Comparison of ENCODE assay signal across 21 cellular contexts in the genomic region with DNA sequence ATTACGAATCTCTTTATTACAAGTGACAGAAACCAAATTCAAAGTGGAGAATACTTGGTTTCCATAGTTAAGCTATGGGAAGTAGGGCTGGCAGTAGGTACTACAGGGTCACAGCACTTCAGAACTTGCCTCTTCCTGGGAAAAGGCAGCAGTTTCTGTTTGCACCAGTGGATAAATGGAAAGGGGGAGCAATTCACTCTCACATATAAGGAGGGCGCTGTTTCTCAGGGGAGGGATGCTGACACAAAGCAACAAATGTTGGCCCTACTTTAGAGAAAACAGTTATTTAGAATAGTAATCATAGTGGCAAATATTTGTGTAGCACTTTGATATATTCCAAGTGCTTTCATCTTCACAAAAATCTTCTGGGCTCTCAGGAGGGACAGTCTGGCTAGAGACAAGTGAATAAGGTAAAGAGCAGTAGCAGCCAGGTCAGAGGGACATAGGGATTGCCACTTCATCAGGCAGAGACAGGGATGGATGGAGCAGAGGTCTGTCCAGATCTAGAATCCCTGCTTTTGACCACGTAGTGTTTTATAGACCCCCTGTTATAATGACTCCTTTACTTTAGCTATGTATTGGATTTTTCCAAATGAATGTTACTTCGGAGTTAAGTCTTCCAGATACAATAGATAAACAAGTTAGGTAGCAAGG.
DNase-seq lines count a peak whose midpoint lies in the region; ATAC-seq and TF ChIP-seq lines count a peak whose summit lies in the region.
"Had no signal": no experiment of that assay in that cellular context is flagged by ENCODE, and none has a peak within 500 bp of the region (broad histone marks: within the 10 kb centered on the region; RNA-seq: fewer than 3 reads in every experiment).

No MANE protein-coding gene starts in this region.

- no peak overlapping the region for H3K23ac ChIP-seq in H9 (ENCODE audit: insufficient read length, low read depth, low read length)

- H3K79me2 ChIP-seq in H9 (ENCODE audit: insufficient read depth, low read length) = no peaks in the 10 kb centered on the region
- no peaks in the 10 kb centered on the region for H3K79me2 ChIP-seq in neural progenitor cell (ENCODE audit: low read depth)

- H2AK5ac ChIP-seq in H9 (ENCODE audit: insufficient read length, low read length) = no peak overlapping the region

- H3K4ac ChIP-seq in H9 (ENCODE audit: low read depth, low read length) = no peak overlapping the region

- no peak overlapping the region for H2BK120ac ChIP-seq in H9 (ENCODE audit: low read depth, low read length, poor library complexity, severe bottlenecking)

- H3K4me1 Mint-ChIP-seq in H9 = peaks cover 9 to 10% of the 10 kb centered on the region in 2 experiments
- peaks cover 32% of the 10 kb centered on the region for H3K4me1 Mint-ChIP-seq in WTC11
- no peaks in the 10 kb centered on the region for H3K4me1 Mint-ChIP-seq in neural progenitor cell
- H3K4me1 Mint-ChIP-seq in stimulated activated effector memory CD8-positive, alpha-beta T cell treated with anti-CD3 and anti-CD28 coated beads, Interleukin-12 subunit alpha, Interleukin-12 subunit beta, amount 100 ng/mL, for 72 hours = peaks cover 23% of the 10 kb centered on the region
- H3K4me1 Mint-ChIP-seq: B cell, CD14-positive monocyte had no signal

- ATAC-seq in WTC11 = peak; percentile 90
- ATAC-seq in left ventricle myocardium superior = no peak
- ATAC-seq in stimulated activated effector memory CD8-positive, alpha-beta T cell treated with anti-CD3 and anti-CD28 coated beads, Interleukin-12 subunit alpha, Interleukin-12 subunit beta, amount 100 ng/mL, for 72 hours = no peak
- ATAC-seq: A549, GM12878, Right ventricle myocardium inferior had no signal

- no peak overlapping the region for H3K56ac ChIP-seq in H9 (ENCODE audit: insufficient read length, low read depth, low read length)

- H3K4me3 ChIP-seq in iPS DF 6.9 (ENCODE audit: low read length) (no peak overlapping the region), neural progenitor cell (no peak overlapping the region)
- H3K4me3 ChIP-seq: A549, GM12878, SJSA1 had no signal

- no peaks in the 10 kb centered on the region for H3F3A ChIP-seq in neural progenitor cell (ENCODE audit: low read depth)

- H3K27ac Mint-ChIP-seq in H9 (no peak overlapping the region; a peak in 1 of 7 replicates), WTC11 (peak overlapping the region; percentile 73; the same call in 1 of the 2 replicates), neural progenitor cell (no peak overlapping the region)
- H3K27ac Mint-ChIP-seq in stimulated activated effector memory CD8-positive, alpha-beta T cell treated with anti-CD3 and anti-CD28 coated beads, Interleukin-12 subunit alpha, Interleukin-12 subunit beta, amount 100 ng/mL, for 72 hours = no peak overlapping the region
- H3K27ac Mint-ChIP-seq: B cell, CD14-positive monocyte had no signal

- H3K4me2 ChIP-seq in H9 (ENCODE audit: insufficient read depth, insufficient read length, low read length) = no peak overlapping the region
- no peak overlapping the region for H3K4me2 ChIP-seq in neural progenitor cell
- H3K4me2 ChIP-seq: A549 had no signal

- no peak overlapping the region for H2BK15ac ChIP-seq in H9 (ENCODE audit: low read depth, low read length)

- H4K8ac ChIP-seq in H9 (replicated peaks; ENCODE audit: insufficient read length, low read depth, low read length) = no peak overlapping the region

- H2BK5ac ChIP-seq in H9 (ENCODE audit: insufficient read length, low read length) = no peak overlapping the region

- H3K9ac ChIP-seq in H9 (ENCODE audit: extremely low read depth, insufficient read length, low read length) (no peak overlapping the region), neural progenitor cell (no peak overlapping the region)

- no CpG with 5 or more reads among the region's 4 CpGs for WGBS in H9 (ENCODE audit: extremely low coverage, insufficient read length, low lambda C conversion rate)
- no CpG with 5 or more reads among the region's 4 CpGs for WGBS in iPS DF 6.9 (ENCODE audit: insufficient coverage, insufficient read length)

- H2AFZ ChIP-seq in H9 (ENCODE audit: low read length) = no peak overlapping the region
- H2AFZ ChIP-seq in neural progenitor cell (replicated peaks) = no peak overlapping the region

- H3K23me2 ChIP-seq in H9 (ENCODE audit: insufficient read length, low read depth, low read length, poor library complexity, severe bottlenecking) = no peaks in the 10 kb centered on the region

- H3K9me3 Mint-ChIP-seq in H9 = peaks cover 4 to 5% of the 10 kb centered on the region in 2 experiments; a peak in 3 of 5 replicates
- peaks cover 16% of the 10 kb centered on the region for H3K9me3 Mint-ChIP-seq in WTC11
- H3K9me3 Mint-ChIP-seq in neural progenitor cell = no peaks in the 10 kb centered on the region
- H3K9me3 Mint-ChIP-seq in stimulated activated effector memory CD8-positive, alpha-beta T cell treated with anti-CD3 and anti-CD28 coated beads, Interleukin-12 subunit alpha, Interleukin-12 subunit beta, amount 100 ng/mL, for 72 hours = no peaks in the 10 kb centered on the region

- no peak overlapping the region for H3T11ph ChIP-seq in H9 (ENCODE audit: low read length)

- no peak overlapping the region for H4K5ac ChIP-seq in H9 (ENCODE audit: insufficient read length, low read depth, low read length)

- CTCF ChIA-PET in WTC11 (lab: Charles Lee) = interaction anchor here (0.6 kb wide), 1 partner anchor 143 kb away, joined by 4 read pairs; no protein-coding TSS in a partner anchor

- no peaks in the 10 kb centered on the region for H3K79me1 ChIP-seq in H9 (ENCODE audit: insufficient read depth, low read depth, low read length, poor library complexity, severe bottlenecking)

- H3K36me3 ChIP-seq in iPS DF 6.9 (ENCODE audit: control insufficient read depth, insufficient read depth, low read length) (no peaks in the 10 kb centered on the region), neural progenitor cell (no peaks in the 10 kb centered on the region)
- H3K36me3 ChIP-seq: SJSA1 had no signal

- H3K27me3 Mint-ChIP-seq in H9 (ENCODE audit: low read depth) (no peaks in the 10 kb centered on the region), WTC11 (ENCODE audit: low read depth) (no peaks in the 10 kb centered on the region), neural progenitor cell (ENCODE audit: insufficient read depth, low read depth) (no peaks in the 10 kb centered on the region)
- H3K27me3 Mint-ChIP-seq: B cell had no signal

- H3K4me3 Mint-ChIP-seq in H9 (no peak overlapping the region), WTC11 (no peak overlapping the region), neural progenitor cell (no peak overlapping the region)
- H3K4me3 Mint-ChIP-seq in stimulated activated effector memory CD8-positive, alpha-beta T cell treated with anti-CD3 and anti-CD28 coated beads, Interleukin-12 subunit alpha, Interleukin-12 subunit beta, amount 100 ng/mL, for 72 hours = no peak overlapping the region
- H3K4me3 Mint-ChIP-seq: B cell, CD14-positive monocyte had no signal

- H4K91ac ChIP-seq in H9 (ENCODE audit: insufficient read length, low read depth, low read length) = no peak overlapping the region

- POLR2A ChIA-PET in WTC11 (lab: Charles Lee) = no interaction called here

- peaks cover 2 to 5% (median 4%) of the 10 kb centered on the region in 3 experiments; a peak in 5 of 7 replicates for H3K36me3 Mint-ChIP-seq in H9 (ENCODE audit: insufficient read depth in 1 of 3, low read depth in 3 of 3)
- peaks cover 13% of the 10 kb centered on the region for H3K36me3 Mint-ChIP-seq in WTC11
- H3K36me3 Mint-ChIP-seq in neural progenitor cell = no peaks in the 10 kb centered on the region
- no peaks in the 10 kb centered on the region for H3K36me3 Mint-ChIP-seq in stimulated activated effector memory CD8-positive, alpha-beta T cell treated with anti-CD3 and anti-CD28 coated beads, Interleukin-12 subunit alpha, Interleukin-12 subunit beta, amount 100 ng/mL, for 72 hours
- H3K36me3 Mint-ChIP-seq: CD14-positive monocyte had no signal

- TF ChIP-seq CTCF in H9 (conservative IDR thresholded peaks at IDR 0.05) (peak; percentile 65), WTC11 (IDR thresholded peaks at IDR 0.05) (no peak), neural progenitor cell (IDR thresholded peaks at IDR 0.05) (peak; percentile 50)

- H3K4me1 ChIP-seq in H9 (ENCODE audit: insufficient read depth, low read length) = peaks cover 2% of the 10 kb centered on the region; the same call in 1 of the 2 replicates
- no peaks in the 10 kb centered on the region; the same call in 1 of the 2 replicates for H3K4me1 ChIP-seq in iPS DF 6.9 (ENCODE audit: control insufficient read depth, insufficient read depth, low read length)
- no peaks in the 10 kb centered on the region for H3K4me1 ChIP-seq in neural progenitor cell
- H3K4me1 ChIP-seq: A549, SJSA1 had no signal

- H3K27me3 ChIP-seq in H9 (ENCODE audit: insufficient read depth, low read length) = no peaks in the 10 kb centered on the region
- no peaks in the 10 kb centered on the region for H3K27me3 ChIP-seq in iPS DF 6.9 (ENCODE audit: control insufficient read depth, insufficient read depth, low read length)
- no peaks in the 10 kb centered on the region for H3K27me3 ChIP-seq in neural progenitor cell
- H3K27me3 ChIP-seq: SJSA1 had no signal

- intact Hi-C loops in left ventricle myocardium superior (cut with micrococcal nuclease) = no loop called here

- H3K18ac ChIP-seq in H9 (ENCODE audit: insufficient read length, low read depth, low read length) = no peak overlapping the region

- H3K27ac ChIP-seq in H9 (ENCODE audit: insufficient read length, low read depth, low read length) (no peak overlapping the region), iPS DF 6.9 (ENCODE audit: low read length) (no peak overlapping the region), neural progenitor cell (no peak overlapping the region)
- H3K27ac ChIP-seq: A549, SJSA1 had no signal

- DNase-seq in H9 (peak; percentile 45), WTC11 (ENCODE audit: low spot score) (peak; percentile 16), iPS DF 6.9 (ENCODE audit: low read depth, low spot score) (peak; percentile 16), neural progenitor cell (ENCODE audit: low spot score) (peak; percentile 29), left ventricle myocardium superior (no peak), GF-D8 (lab: John Stamatoyannopoulos, UW) (no peak)
- DNase-seq in stimulated activated effector memory CD8-positive, alpha-beta T cell treated with anti-CD3 and anti-CD28 coated beads, Interleukin-12 subunit alpha, Interleukin-12 subunit beta, amount 100 ng/mL, for 72 hours (ENCODE audit: low spot score in 2 of 2) = no peak
- DNase-seq: DMS79 treated with DMSO at 0.1 percent for 48 hours, HCEC 1CT, KG1, NCI-H1105, NCI-H146, NCI-H2029, NCI-H226, NCI-H510A treated with DMSO at 0.1 percent for 48 hours had no signal

- H4K20me1 ChIP-seq in H9 (ENCODE audit: control insufficient read depth, insufficient read depth, insufficient read length) (no peaks in the 10 kb centered on the region), neural progenitor cell (ENCODE audit: low read depth) (no peaks in the 10 kb centered on the region)

- H3K9me3 ChIP-seq in H9 (ENCODE audit: control insufficient read depth, low read depth, low read length) (no peaks in the 10 kb centered on the region), iPS DF 6.9 (ENCODE audit: control insufficient read depth, insufficient read depth, low read length) (no peaks in the 10 kb centered on the region), neural progenitor cell (ENCODE audit: low read depth) (no peaks in the 10 kb centered on the region)
- H3K9me3 ChIP-seq: A549 had no signal

- H3K14ac ChIP-seq in H9 (ENCODE audit: insufficient read depth, low read length) = no peak overlapping the region

- H2BK12ac ChIP-seq in H9 (ENCODE audit: insufficient read length, low read depth, low read length) = no peak overlapping the region

- H2BK20ac ChIP-seq in H9 (ENCODE audit: low read depth, low read length, poor library complexity, severe bottlenecking) = no peak overlapping the region

Comparison
In these comparisons a context has a peak if more than half of its experiments do, and no peak if none do; other contexts are left out.
1. DNase-seq: peak in H9 (single experiment), WTC11 (single experiment), iPS DF 6.9 (single experiment) and neural progenitor cell (single experiment); none in left ventricle myocardium superior (single experiment), GF-D8 (single experiment) and stimulated activated effector memory CD8-positive, alpha-beta T cell treated with anti-CD3 and anti-CD28 coated beads, Interleukin-12 subunit alpha, Interleukin-12 subunit beta, amount 100 ng/mL, for 72 hours (0 of 2).